ENCODE assay signal across 11 cellular contexts in genomic region chr12:123391546-123392343, GRCh38. TPM values are rescaled to one million over a fixed set of nuclear protein-coding genes. Genes with fewer than 3 reads are reported as not detected.
A peak's percentile ranks its signal among the peaks of the same experiment; 100 is the strongest.
DNase-seq lines count a peak whose midpoint lies in the region; ATAC-seq and TF ChIP-seq lines count a peak whose summit lies in the region.
"Had no signal": no experiment of that assay in that cellular context is flagged by ENCODE, and none has a peak within 500 bp of the region (broad histone marks: within the 10 kb centered on the region; RNA-seq: fewer than 3 reads in every experiment).

No MANE protein-coding gene starts in this region.

- H3K4me3 Mint-ChIP-seq in CD8-positive, alpha-beta memory T cell: peak overlapping the region; percentile 20 to 95 (median 90)

- no peaks in the 10 kb centered on the region for H3K9me3 ChIP-seq in CD8-positive, alpha-beta memory T cell (ENCODE audit: low read length)
- no peaks in the 10 kb centered on the region for H3K9me3 ChIP-seq in SK-N-MC (ENCODE audit: low read depth, low read length)
- H3K9me3 ChIP-seq in gastrocnemius medialis: no peaks in the 10 kb centered on the region

- intact Hi-C loops in gastrocnemius medialis (cut with DNase I; ENCODE audit: low total_unique reads) (no loop called here), cardiac septum (cut with DNase I) (loop anchor here (2.0 kb wide), 1 partner anchor 27 kb away; the partner anchor contains the start of gene SBNO1)

- no peak for ATAC-seq in gastrocnemius medialis
- ATAC-seq: left colon had no signal

- H3K4me3 ChIP-seq in CD8-positive, alpha-beta memory T cell (ENCODE audit: low read length): no peak overlapping the region
- H3K4me3 ChIP-seq in SK-N-MC (no peak overlapping the region), gastrocnemius medialis (no peak overlapping the region)

- H3K27me3 Mint-ChIP-seq in CD8-positive, alpha-beta memory T cell: no peaks in the 10 kb centered on the region

- no peak overlapping the region for H3K27ac ChIP-seq in CD8-positive, alpha-beta memory T cell (ENCODE audit: low read depth, low read length)
- 0 out of 2 replicates have a peak overlapping the region, but pooled peaks have one; percentile 13 for H3K27ac ChIP-seq in SK-N-MC
- H3K27ac ChIP-seq in gastrocnemius medialis: peak overlapping the region; percentile 10 to 96 (median 90)

- peaks cover 45 to 53% (median 50%) of the 10 kb centered on the region in 3 donors for H3K4me1 Mint-ChIP-seq in CD8-positive, alpha-beta memory T cell

- in situ Hi-C loops in gastrocnemius medialis (cut with MboI; ENCODE audit: low sequenced_read_pairs in 4 of 4): no loop called here

- no peaks in the 10 kb centered on the region for H3K27me3 ChIP-seq in CD8-positive, alpha-beta memory T cell (ENCODE audit: insufficient read depth, low read length, poor library complexity, severe bottlenecking)
- no peaks in the 10 kb centered on the region for H3K27me3 ChIP-seq in gastrocnemius medialis

- DNase-seq in CD8-positive, alpha-beta memory T cell: no peak
- DNase-seq in SK-N-MC (ENCODE audit: low read depth, low spot score) (no peak), fibroblast of gingiva (ENCODE audit: low read depth) (peak; percentile 72), gastrocnemius medialis (no peak), T-helper 9 cell (no peak), cardiac septum (ENCODE audit: low spot score) (no peak)
- no peak for DNase-seq in stimulated activated CD4-positive, alpha-beta T cell treated with anti-CD3 and anti-CD28 coated beads, Interleukin-2, amount 100 ng/mL, for 48 hours
- no peak for DNase-seq in stimulated activated CD4-positive, alpha-beta T cell treated with anti-CD3 and anti-CD28 coated beads, Interleukin-12 subunit alpha, Interleukin-12 subunit beta, amount 100 ng/mL, for 4 hours
- DNase-seq: DMS79, left colon, NCI-H2081 had no signal

- TF ChIP-seq POLR2A in gastrocnemius medialis (IDR thresholded peaks at IDR 0.05): no peak

- peaks cover 0 to 58% (median 2%) of the 10 kb centered on the region in 3 donors for H3K36me3 Mint-ChIP-seq in CD8-positive, alpha-beta memory T cell

- POLR2A ChIA-PET in CD8-positive, alpha-beta memory T cell (lab: Charles Lee): no interaction called here

- TF ChIP-seq CTCF in gastrocnemius medialis (IDR thresholded peaks at IDR 0.05 in 4 of 5, conservative IDR thresholded peaks at IDR 0.05 in 1 of 5): no peak

- no peaks in the 10 kb centered on the region for H3K9me3 Mint-ChIP-seq in CD8-positive, alpha-beta memory T cell

- CTCF ChIA-PET in CD8-positive, alpha-beta memory T cell (lab: Charles Lee): interaction anchor here (1.1 to 1.5 kb wide), 4 partner anchors 11 to 40 kb away, joined by 3 to 5 read pairs (median 4); partner anchors contain the start of gene SBNO1

- peaks cover 19% of the 10 kb centered on the region for H3K4me1 ChIP-seq in CD8-positive, alpha-beta memory T cell (ENCODE audit: insufficient read depth, low read length)
- H3K4me1 ChIP-seq in gastrocnemius medialis: peaks cover 37 to 40% of the 10 kb centered on the region in 2 donors

- peak overlapping the region in 7 of 8 donors; percentile 50 to 94 (median 89) for H3K27ac Mint-ChIP-seq in CD8-positive, alpha-beta memory T cell

- H3K9ac ChIP-seq in SK-N-MC (ENCODE audit: insufficient read length): no peak overlapping the region

- peaks cover 24% of the 10 kb centered on the region for H3K36me3 ChIP-seq in CD8-positive, alpha-beta memory T cell (ENCODE audit: insufficient read depth, low read length)
- H3K36me3 ChIP-seq in SK-N-MC (ENCODE audit: insufficient read depth, low read length): peaks cover 63% of the 10 kb centered on the region
- peaks cover 0 to 57% of the 10 kb centered on the region in 2 donors for H3K36me3 ChIP-seq in gastrocnemius medialis

RNA-seq across cellular contexts. Expression of gene KMT5A, which starts 7.8 kb away (rescaled TPM):
- total RNA-seq in CD8-positive, alpha-beta memory T cell: 10 to 100 TPM; 46.8 to 49.9 TPM
- 5.0 TPM for polyA plus RNA-seq in CD8-positive, alpha-beta memory T cell
- total RNA-seq in gastrocnemius medialis (10 to 100 TPM; 13.4 to 25.8 (median 21.9) TPM), cardiac septum (36.4 TPM)

RNA-seq across cellular contexts. Expression of gene SBNO1, which starts 27.1 kb away (rescaled TPM):
- total RNA-seq in CD8-positive, alpha-beta memory T cell: 10 to 100 TPM; 52.1 to 53.8 TPM
- polyA plus RNA-seq in CD8-positive, alpha-beta memory T cell: 42.8 TPM
- total RNA-seq in gastrocnemius medialis (10 to 100 TPM; 26.6 to 29.9 (median 28.8) TPM), cardiac septum (25.3 TPM)

RNA-seq across cellular contexts. Expression of gene RILPL2, which starts 44.7 kb away (rescaled TPM):
- total RNA-seq in CD8-positive, alpha-beta memory T cell: 10 to 100 TPM; 26.9 to 27.6 TPM
- polyA plus RNA-seq in CD8-positive, alpha-beta memory T cell: 8.4 TPM
- 1 to 10 TPM; 1.2 to 2.0 (median 1.7) TPM for total RNA-seq in gastrocnemius medialis
- total RNA-seq in cardiac septum: 1.6 TPM

Comparison
In these comparisons a context has a peak if more than half of its experiments do, and no peak if none do; other contexts are left out.
1. RNA of gene RILPL2, which starts 44.7 kb away (total RNA-seq): 26.9 to 27.6 TPM in CD8-positive, alpha-beta memory T cell; 1.2 to 2.0 TPM in gastrocnemius medialis and 1.6 TPM in cardiac septum (single experiment); every median in the first group is over 4 times any median in the second.